ENCODE assay signal across 8 cellular contexts in the genomic region with DNA sequence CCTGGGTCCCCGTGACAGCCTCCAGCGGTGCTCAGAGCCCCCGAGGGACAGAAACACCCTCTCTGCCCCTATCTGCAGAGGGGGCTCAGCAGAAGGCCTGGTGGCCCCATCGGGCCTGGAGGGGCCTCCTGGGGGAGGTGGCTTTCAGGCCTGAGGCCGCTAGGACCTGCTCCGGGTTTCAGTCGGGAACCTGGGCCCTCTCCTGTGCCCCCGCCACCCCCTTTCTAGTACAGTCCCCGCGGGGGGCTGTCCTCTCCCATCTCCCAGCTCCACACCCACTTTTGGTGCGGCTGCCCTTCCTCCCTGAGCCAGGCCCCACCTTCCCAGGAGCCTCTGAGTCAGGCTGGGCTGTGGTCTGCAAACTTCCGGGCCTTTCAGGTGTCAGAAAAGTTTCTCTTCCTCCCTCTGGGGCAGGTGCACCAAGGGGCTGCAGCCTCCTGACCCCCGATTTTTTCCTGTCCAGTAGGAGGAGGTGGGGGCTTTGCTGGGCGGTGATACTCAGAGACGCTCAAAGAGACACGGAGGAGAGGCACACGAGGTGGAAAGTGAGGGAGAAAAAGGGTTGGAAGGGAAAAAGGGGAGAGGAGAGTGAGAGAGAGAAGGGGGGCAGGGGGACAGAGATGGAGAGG. TPM values are rescaled to one million over a fixed set of nuclear protein-coding genes. Genes with fewer than 3 reads are reported as not detected.
DNase-seq lines count a peak whose midpoint lies in the region; ATAC-seq, FAIRE-seq and TF ChIP-seq lines count a peak whose summit lies in the region.

No MANE protein-coding gene starts in this region.

- peaks cover 3% of the 10 kb centered on the region for H3K4me1 ChIP-seq in keratinocyte (ENCODE audit: control insufficient read depth, extremely low read depth, insufficient read depth, low read length)

- H3K9me1 ChIP-seq in keratinocyte (ENCODE audit: control insufficient read depth, extremely low read depth, insufficient read depth, low read length): no peaks in the 10 kb centered on the region

- H2AFZ ChIP-seq in keratinocyte (ENCODE audit: control insufficient read depth, low read length): peak overlapping the region; percentile 39

- TF ChIP-seq CTCF in keratinocyte (optimal IDR thresholded peaks at IDR 0.05 in 1 of 3, IDR thresholded peaks at IDR 0.05 in 1 of 3, conservative IDR thresholded peaks at IDR 0.05 in 1 of 3; ENCODE audit: extremely low read depth in 1 of 3, insufficient read depth in 2 of 3, low read length in 3 of 3): no peak

- ATAC-seq in left cardiac atrium (peak; percentile 27 to 60), Right ventricle myocardium inferior (no peak), HG03520 (IDR thresholded peaks at IDR 0.05; ENCODE audit: unreplicated experiment) (peak; percentile 60)
- ATAC-seq in stimulated activated naive CD8-positive, alpha-beta T cell treated with anti-CD3 and anti-CD28 coated beads, Interleukin-15, Interleukin-2, amounts not matched to agents 100 U/mL and 50 U/mL, for 24 hours: peak; percentile 82

- H3K9me3 ChIP-seq in keratinocyte (ENCODE audit: control insufficient read depth, low read depth, low read length): no peaks in the 10 kb centered on the region

- intact Hi-C loops in left cardiac atrium (cut with DNase I) (no loop called here), Right ventricle myocardium inferior (cut with DNase I) (no loop called here)

- peak overlapping the region; percentile 53 to 73 (median 67) for H3K4me3 ChIP-seq in keratinocyte (ENCODE audit: control insufficient read depth in 2 of 3, extremely low read depth in 1 of 3, insufficient read depth in 2 of 3, low read depth in 1 of 3, low read length in 3 of 3)

- peak overlapping the region; percentile 78 for H3K4me2 ChIP-seq in keratinocyte (ENCODE audit: control insufficient read depth, extremely low read depth, insufficient read depth, low read depth, low read length)

- H4K20me1 ChIP-seq in keratinocyte (ENCODE audit: control insufficient read depth, extremely low read depth, insufficient read depth, low read length): no peaks in the 10 kb centered on the region

- H3K27ac ChIP-seq in keratinocyte (ENCODE audit: control insufficient read depth, insufficient read depth, low read length): no peak overlapping the region

- H3K36me3 ChIP-seq in keratinocyte (ENCODE audit: control insufficient read depth in 2 of 2, extremely low read depth in 1 of 2, insufficient read depth in 2 of 2, low read length in 2 of 2): no peaks in the 10 kb centered on the region

- peak overlapping the region; percentile 37 for H3K9ac ChIP-seq in keratinocyte (ENCODE audit: control insufficient read depth, extremely low read depth, insufficient read depth, low read length)

- dilution Hi-C loops in keratinocyte (cut with MboI; ENCODE audit: extremely low pct_ligation_motif_present, low sequenced_read_pairs): no loop called here

- H3K79me2 ChIP-seq in keratinocyte (ENCODE audit: control insufficient read depth, insufficient read depth, low read length): no peaks in the 10 kb centered on the region

- FAIRE-seq in keratinocyte (lab: Jason Lieb, UNC): no peak

- no peaks in the 10 kb centered on the region for H3K27me3 ChIP-seq in keratinocyte (ENCODE audit: control insufficient read depth, extremely low read depth, insufficient read depth, low read length)

- DNase-seq in left cardiac atrium (no peak), Right ventricle myocardium inferior (ENCODE audit: missing footprints) (no peak), activated T-cell treated with anti-CD3 and anti-CD28 coated beads for 4 hours (peak; percentile 47), keratinocyte (ENCODE audit: low read depth, low spot score) (no peak), G401 (ENCODE audit: low spot score) (no peak), NCI-H1436 treated with DMSO at 0.1 percent for 48 hours (lab: John Stamatoyannopoulos, UW) (no peak)
- peak; percentile 82 for DNase-seq in stimulated activated naive CD8-positive, alpha-beta T cell treated with anti-CD3 and anti-CD28 coated beads, Interleukin-15, Interleukin-2, amounts not matched to agents 100 U/mL and 50 U/mL, for 24 hours

- in situ Hi-C loops in G401 (cut with HindIII; ENCODE audit: low sequenced_read_pairs): no loop called here

RNA-seq across cellular contexts. Expression of gene CARD11, which starts 0.7 kb away (rescaled TPM):
- total RNA-seq in left cardiac atrium (1 to 10 TPM in 1 of 2 donors, under 1 TPM in 1; 0.42 to 1.3 TPM), Right ventricle myocardium inferior (0.41 TPM)
- 4.1 to 7.2 TPM (median 4.3 TPM) in 3 replicates for polyA plus RNA-seq in keratinocyte
- polyA plus RNA-seq in keratinocyte (2011; ENCODE audit: low read depth): 0.69 TPM
- 4.8 and 9.0 TPM in 2 replicates for polyA plus RNA-seq in keratinocyte (2011; cell fraction: cytosol; rRNA removed)
- polyA plus RNA-seq in keratinocyte (2011; cell fraction: nucleus; rRNA removed): 7.1 and 9.2 TPM in 2 replicates
- polyA plus RNA-seq in keratinocyte (2012; ENCODE audit: low replicate concordance): 0.51 and 10.1 TPM in 2 replicates
- 3.9 to 22.2 TPM (median 12.4 TPM) in 3 replicates for polyA minus RNA-seq in keratinocyte
- polyA minus RNA-seq in keratinocyte (2011; cell fraction: cytosol; rRNA and poly(A)+ RNA removed): 10.9 TPM
- 4.1 and 10.1 TPM in 2 replicates for polyA minus RNA-seq in keratinocyte (2011; cell fraction: nucleus; rRNA and poly(A)+ RNA removed)
- 0.12 TPM in 1 of 2 replicates, not detected in the other for total RNA-seq in G401 (2014; rRNA removed; shearing (Covaris generic))

Comparison
In these comparisons a context has a peak if more than half of its experiments do, and no peak if none do; other contexts are left out.
1. DNase-seq: peak in activated T-cell treated with anti-CD3 and anti-CD28 coated beads for 4 hours (single experiment) and stimulated activated naive CD8-positive, alpha-beta T cell treated with anti-CD3 and anti-CD28 coated beads, Interleukin-15, Interleukin-2, amounts not matched to agents 100 U/mL and 50 U/mL, for 24 hours (single experiment); none in left cardiac atrium (single experiment), Right ventricle myocardium inferior (single experiment), keratinocyte (single experiment), G401 (single experiment) and NCI-H1436 treated with DMSO at 0.1 percent for 48 hours (single experiment).